Comparison of ENCODE assay signal across 23 cellular contexts in genomic region chr4:26525136-26525535, GRCh38. TPM values are rescaled to one million over a fixed set of nuclear protein-coding genes. Genes with fewer than 3 reads are reported as not detected.
DNase-seq lines count a peak whose midpoint lies in the region; ATAC-seq, FAIRE-seq and TF ChIP-seq lines count a peak whose summit lies in the region.
"Had no signal": no experiment of that assay in that cellular context is flagged by ENCODE, and none has a peak within 500 bp of the region (broad histone marks: within the 10 kb centered on the region; RNA-seq: fewer than 3 reads in every experiment).

No MANE protein-coding gene starts in this region.

- peaks cover 32% of the 10 kb centered on the region for H3K4me1 Mint-ChIP-seq in astrocyte (ENCODE audit: low read depth, unreplicated experiment)
- H3K4me1 Mint-ChIP-seq: activated CD4-positive, alpha-beta T cell treated with anti-CD3 and anti-CD28 coated beads, Interleukin-2, amount 10 ng/mL, durations not matched to agents 7 days and 5 days; activated naive CD8-positive, alpha-beta T cell treated with anti-CD3 and anti-CD28 coated beads, Interleukin-2, amount 10 ng/mL, durations not matched to agents 7 days and 5 days; natural killer cell had no signal

- ATAC-seq in GM19467 (IDR thresholded peaks at IDR 0.05; ENCODE audit: unreplicated experiment) (no peak), HG03045 (IDR thresholded peaks at IDR 0.05; ENCODE audit: unreplicated experiment) (no peak)
- ATAC-seq: A549, left lung, natural killer cell had no signal

- no peak overlapping the region for H2AFZ ChIP-seq in astrocyte (ENCODE audit: low read depth, low read length)

- H3K9ac ChIP-seq in astrocyte (ENCODE audit: low read length), result peak overlapping the region; percentile 4

- peaks cover 20% of the 10 kb centered on the region for H3K4me1 ChIP-seq in astrocyte (ENCODE audit: insufficient read depth, low read length)
- H3K4me1 ChIP-seq: A549, left lung, suprapubic skin had no signal

- DNase-seq in ACHN (peak; percentile 67), HK-2 (ENCODE audit: unreplicated experiment) (peak; percentile 36), astrocyte (ENCODE audit: low read depth) (peak; percentile 79), islet precursor cell (peak; percentile 77), NCI-H146 (lab: John Stamatoyannopoulos, UW) (no peak), mucosa of gallbladder (ENCODE audit: low spot score) (no peak)
- DNase-seq: activated CD4-positive, alpha-beta T cell treated with anti-CD3 and anti-CD28 coated beads, Interleukin-2, amount 10 ng/mL, durations not matched to agents 7 days and 5 days; activated naive CD8-positive, alpha-beta T cell treated with anti-CD3 and anti-CD28 coated beads, Interleukin-2, amount 10 ng/mL, durations not matched to agents 7 days and 5 days; activated T-cell treated with anti-CD3 and anti-CD28 coated beads, Interleukin-2, amount 50 U/mL, for 1 hour; Calu3; hippocampal formation; left lung; MV-4-11; natural killer cell; SHP77 treated with DMSO at 0.1 percent for 48 hours; T-helper 9 cell had no signal

- H4K20me1 ChIP-seq in astrocyte (ENCODE audit: insufficient read depth, low read length), result no peaks in the 10 kb centered on the region

- no peaks in the 10 kb centered on the region for H3K9me3 Mint-ChIP-seq in astrocyte (ENCODE audit: unreplicated experiment)
- H3K9me3 Mint-ChIP-seq: activated CD4-positive, alpha-beta T cell treated with anti-CD3 and anti-CD28 coated beads, Interleukin-2, amount 10 ng/mL, durations not matched to agents 7 days and 5 days; activated naive CD8-positive, alpha-beta T cell treated with anti-CD3 and anti-CD28 coated beads, Interleukin-2, amount 10 ng/mL, durations not matched to agents 7 days and 5 days; natural killer cell had no signal

- H3K9me3 ChIP-seq in astrocyte (ENCODE audit: insufficient read depth, low read depth, low read length), result no peaks in the 10 kb centered on the region
- H3K9me3 ChIP-seq: A549, left lung, suprapubic skin had no signal

- H3K79me2 ChIP-seq in astrocyte (ENCODE audit: insufficient read depth, low read length), result no peaks in the 10 kb centered on the region

- H3K4me3 Mint-ChIP-seq in astrocyte (ENCODE audit: unreplicated experiment), result no peak overlapping the region
- H3K4me3 Mint-ChIP-seq: activated CD4-positive, alpha-beta T cell treated with anti-CD3 and anti-CD28 coated beads, Interleukin-2, amount 10 ng/mL, durations not matched to agents 7 days and 5 days; activated naive CD8-positive, alpha-beta T cell treated with anti-CD3 and anti-CD28 coated beads, Interleukin-2, amount 10 ng/mL, durations not matched to agents 7 days and 5 days; natural killer cell had no signal

- no peaks in the 10 kb centered on the region for H3K36me3 Mint-ChIP-seq in astrocyte (ENCODE audit: low read depth, unreplicated experiment)
- H3K36me3 Mint-ChIP-seq: activated naive CD8-positive, alpha-beta T cell treated with anti-CD3 and anti-CD28 coated beads, Interleukin-2, amount 10 ng/mL, durations not matched to agents 7 days and 5 days; natural killer cell had no signal

- peak overlapping the region; percentile 60 for H3K27ac Mint-ChIP-seq in astrocyte (ENCODE audit: unreplicated experiment)
- H3K27ac Mint-ChIP-seq: activated CD4-positive, alpha-beta T cell treated with anti-CD3 and anti-CD28 coated beads, Interleukin-2, amount 10 ng/mL, durations not matched to agents 7 days and 5 days; activated naive CD8-positive, alpha-beta T cell treated with anti-CD3 and anti-CD28 coated beads, Interleukin-2, amount 10 ng/mL, durations not matched to agents 7 days and 5 days; natural killer cell had no signal

- no peak for TF ChIP-seq CTCF in astrocyte (IDR thresholded peaks at IDR 0.05; ENCODE audit: insufficient read depth, low read depth, low read length)

- H3K27me3 Mint-ChIP-seq in astrocyte (ENCODE audit: low read depth, unreplicated experiment), result no peaks in the 10 kb centered on the region

- peak overlapping the region; percentile 17 for H3K27ac ChIP-seq in astrocyte (ENCODE audit: low read depth, low read length)
- H3K27ac ChIP-seq: A549, left lung, suprapubic skin had no signal

- in situ Hi-C loops in ACHN (cut with HindIII; ENCODE audit: low pct_ligation_motif_present, low pct_unique_long_range_greater_than_20kb, low sequenced_read_pairs), result no loop called here

- no peak overlapping the region for H3K4me3 ChIP-seq in astrocyte (ENCODE audit: insufficient read depth, low read depth, low read length)
- H3K4me3 ChIP-seq: A549, left lung, suprapubic skin had no signal

- H3K4me2 ChIP-seq in astrocyte (ENCODE audit: low read length), result peak overlapping the region; percentile 46
- H3K4me2 ChIP-seq: A549 had no signal

- no peaks in the 10 kb centered on the region for H3K27me3 ChIP-seq in astrocyte (ENCODE audit: insufficient read depth, low read length)
- H3K27me3 ChIP-seq: left lung, suprapubic skin had no signal

- peak; percentile 76 for FAIRE-seq in astrocyte (lab: Jason Lieb, UNC)
- FAIRE-seq: A549, endothelial cell of umbilical vein, GM19239 had no signal

- H3K36me3 ChIP-seq in astrocyte (ENCODE audit: insufficient read depth, low read length), result no peaks in the 10 kb centered on the region
- H3K36me3 ChIP-seq: left lung, suprapubic skin had no signal

RNA-seq across cellular contexts. Expression of gene CCKAR, which starts 34.9 kb away (rescaled TPM):
- total RNA-seq in astrocyte, result not detected in 2 replicates
- 68.5 TPM for total RNA-seq in mucosa of gallbladder
- total RNA-seq: activated CD4-positive, alpha-beta T cell treated with anti-CD3 and anti-CD28 coated beads, Interleukin-2, amount 10 ng/mL, durations not matched to agents 7 days and 5 days; activated naive CD8-positive, alpha-beta T cell treated with anti-CD3 and anti-CD28 coated beads, Interleukin-2, amount 10 ng/mL, durations not matched to agents 7 days and 5 days; Calu3; chondrocyte; endothelial cell of umbilical vein; left lung; natural killer cell; suprapubic skin had no signal

RNA-seq across cellular contexts. Expression of gene TBC1D19, which starts 58.7 kb away (rescaled TPM):
- 10.5 and 12.6 TPM in 2 replicates for total RNA-seq in astrocyte
- 19.7 TPM for total RNA-seq in mucosa of gallbladder

Comparison
In these comparisons a context has a peak if more than half of its experiments do, and no peak if none do; other contexts are left out.
1. DNase-seq: peak in ACHN (single experiment), HK-2 (single experiment), astrocyte (single experiment) and islet precursor cell (single experiment); none in NCI-H146 (single experiment) and mucosa of gallbladder (single experiment).
2. RNA of gene CCKAR, which starts 34.9 kb away (total RNA-seq): 68.5 TPM in mucosa of gallbladder (single experiment); not detected in astrocyte; every median in the first group is over 10 times any median in the second.